In genomic region chr12:107619831-107620230, GRCh38 we compare ENCODE assay signal across 7 cellular contexts.
"Had no signal": no experiment of that assay in that cellular context is flagged by ENCODE, and none has a peak within 500 bp of the region (broad histone marks: within the 10 kb centered on the region; RNA-seq: fewer than 3 reads in every experiment).

No MANE protein-coding gene starts in this region.

- H3K4me3 Mint-ChIP-seq: IgD-negative memory B cell had no signal

- H3K4me3 ChIP-seq: K562 had no signal

- DNase-seq: IMR-90, KBM-7 had no signal

- H3K27ac ChIP-seq: HL-60 had no signal

- FAIRE-seq: HepG2, HTR-8/SVneo, K562 had no signal

- ATAC-seq: HepG2, K562 had no signal
